9 cellular contexts compared by ENCODE assay signal in the genomic region with DNA sequence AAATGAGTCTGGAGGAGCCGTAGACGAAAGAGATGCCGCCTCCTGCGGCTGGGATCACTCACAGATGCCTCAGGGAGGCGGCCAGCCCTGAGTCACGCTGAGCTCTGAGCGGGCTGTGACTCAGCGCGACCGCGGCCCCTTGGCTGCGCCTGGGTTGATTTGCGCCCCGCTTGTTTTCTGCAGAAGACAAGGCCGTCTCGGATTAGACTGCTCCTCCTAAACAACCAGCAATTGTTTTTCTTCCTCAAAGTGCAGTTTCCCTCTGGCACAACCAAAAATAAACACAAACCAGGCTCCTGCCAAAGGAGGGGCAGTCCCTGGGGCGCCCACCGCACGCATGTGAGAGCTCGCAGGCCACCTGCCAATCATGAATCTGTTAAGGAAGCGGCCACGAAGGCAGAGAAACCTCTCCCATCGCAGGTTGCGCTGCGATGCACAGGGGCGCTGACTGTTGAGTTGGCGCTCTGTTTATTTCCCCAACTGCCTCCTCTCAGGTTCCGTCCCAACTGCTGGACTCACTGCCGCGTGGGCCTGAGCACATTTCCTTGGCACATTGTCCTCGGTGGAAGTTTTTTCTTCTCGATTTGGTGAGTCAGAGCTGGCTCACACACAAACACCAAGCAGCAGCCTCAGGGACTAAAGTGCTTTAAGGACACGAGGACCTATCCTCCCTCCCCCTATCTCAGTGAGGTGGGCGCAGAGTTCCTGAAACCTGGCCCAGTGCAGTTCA.
DNase-seq lines count a peak whose midpoint lies in the region; ATAC-seq and TF ChIP-seq lines count a peak whose summit lies in the region.
"Had no signal": no experiment of that assay in that cellular context is flagged by ENCODE, and none has a peak within 500 bp of the region (broad histone marks: within the 10 kb centered on the region; RNA-seq: fewer than 3 reads in every experiment).

No MANE protein-coding gene starts in this region.

- ATAC-seq in HG03139 (IDR thresholded peaks at IDR 0.05; ENCODE audit: unreplicated experiment), result peak; percentile 72
- ATAC-seq in left ventricle myocardium superior, result peak; percentile 95

- no peak overlapping the region for H3K9ac ChIP-seq in SK-N-SH

- peak overlapping the region; percentile 46; the same call in 1 of the 2 replicates for H2AFZ ChIP-seq in SK-N-SH (ENCODE audit: low read depth)

- H3F3A ChIP-seq in SK-N-SH (replicated peaks; ENCODE audit: insufficient read depth), result peaks cover 8% of the 10 kb centered on the region

- POLR2A ChIA-PET in SK-N-SH (lab: Yijun Ruan, JAX), result no interaction called here

- TF ChIP-seq EP300 in SK-N-SH (IDR thresholded peaks at IDR 0.05; ENCODE audit: borderline replicate concordance in 1 of 2, low read depth in 1 of 2, low read length in 1 of 2) (0 out of 4 replicates have a peak, but pooled peaks of 1 of the 2 experiments have one; percentile 22), sigmoid colon (IDR thresholded peaks at IDR 0.05) (peak in 1 of 4 donors; percentile 10)

- TF ChIP-seq POLR2A in sigmoid colon (IDR thresholded peaks at IDR 0.05), result no peak

- no peak for TF ChIP-seq RAD21 in SK-N-SH (IDR thresholded peaks at IDR 0.05; ENCODE audit: low read length)

- CTCF ChIA-PET in SK-N-SH (lab: Yijun Ruan, JAX), result interaction anchor here (1.0 kb wide), 1 partner anchor 8 kb away, joined by 3 read pairs; no protein-coding TSS in a partner anchor

- H3K9me2 ChIP-seq in SK-N-SH, result no peaks in the 10 kb centered on the region

- H3K27me3 ChIP-seq in SK-N-SH (ENCODE audit: insufficient read depth) (no peaks in the 10 kb centered on the region), sigmoid colon (no peaks in the 10 kb centered on the region)

- peak; percentile 75 for DNase-seq in stimulated activated naive CD4-positive, alpha-beta T cell treated with Interleukin-2 at 50 U/mL for 16 hours (lab: John Stamatoyannopoulos, UW)
- no peak for DNase-seq in stimulated activated naive CD4-positive, alpha-beta T cell (lab: John Stamatoyannopoulos, UW)
- DNase-seq in SK-N-SH, result peak; percentile 34
- peak; percentile 36 for DNase-seq in activated naive CD8-positive, alpha-beta T cell treated with anti-CD3 and anti-CD28 coated beads, Interleukin-2, amount 50 U/mL, for 16 hours (ENCODE audit: low read depth, low spot score)
- DNase-seq in left ventricle myocardium superior, result peak; percentile 84
- peak; percentile 90 for DNase-seq in sigmoid colon
- DNase-seq in NCI-H2107 treated with DMSO at 0.1 percent for 48 hours (lab: John Stamatoyannopoulos, UW; ENCODE audit: unreplicated experiment), result no peak

- TF ChIP-seq CTCF in SK-N-SH (IDR thresholded peaks at IDR 0.05) (no peak), sigmoid colon (IDR thresholded peaks at IDR 0.05) (no peak)

- H4K20me1 ChIP-seq in SK-N-SH (ENCODE audit: insufficient read depth), result no peaks in the 10 kb centered on the region

- H3K4me1 ChIP-seq in SK-N-SH (ENCODE audit: control insufficient read depth in 1 of 2, insufficient read depth in 2 of 2, low read depth in 1 of 2, low read length in 1 of 2), result peaks cover 0 to 3% of the 10 kb centered on the region in 2 experiments; a peak in 1 of 4 replicates
- peaks cover 0 to 16% (median 16%) of the 10 kb centered on the region in 4 donors for H3K4me1 ChIP-seq in sigmoid colon

- 58% methylated on average over 34 of the region's 34 CpGs for WGBS in SK-N-SH (ENCODE audit: low lambda C conversion rate)
- WGBS in sigmoid colon, 2 donors, result 26 to 28% methylated on average over 34 of the region's 34 CpGs

- peak overlapping the region; percentile 12 to 63; a peak in 2 of 4 replicates for H3K27ac ChIP-seq in SK-N-SH (ENCODE audit: low read depth in 2 of 2, low read length in 1 of 2)
- H3K27ac ChIP-seq in sigmoid colon, result peak overlapping the region; percentile 69 to 87 (median 78)
- H3K27ac ChIP-seq: C4-2B had no signal

- no peaks in the 10 kb centered on the region for H3K79me2 ChIP-seq in SK-N-SH (ENCODE audit: insufficient read depth)

- no peaks in the 10 kb centered on the region for H3K36me3 ChIP-seq in SK-N-SH (replicated peaks in 1 of 2; ENCODE audit: control insufficient read depth in 1 of 2, insufficient read depth in 2 of 2, low read length in 1 of 2)
- H3K36me3 ChIP-seq in sigmoid colon, result no peaks in the 10 kb centered on the region

- H3K4me3 ChIP-seq in SK-N-SH (ENCODE audit: low read depth in 2 of 2, low read length in 1 of 2) (no peak overlapping the region), sigmoid colon (peak overlapping the region; percentile 2 to 37 (median 23))

- intact Hi-C loops in left ventricle myocardium superior (cut with micrococcal nuclease) (no loop called here), sigmoid colon (cut with DNase I) (no loop called here)

- H3K9me3 ChIP-seq in SK-N-SH (no peaks in the 10 kb centered on the region), sigmoid colon (no peaks in the 10 kb centered on the region)

- no peak overlapping the region for H3K4me2 ChIP-seq in SK-N-SH

TF ChIP-seq in SK-N-SH, 30 proteins besides CTCF, POLR2A, EP300 and RAD21 (continues in another document):
- TF ChIP-seq RFX5 (IDR thresholded peaks at IDR 0.05; ENCODE audit: low read length), result no peak
- TF ChIP-seq ZBTB33 (IDR thresholded peaks at IDR 0.05; ENCODE audit: borderline replicate concordance, low read depth), result no peak
- no peak for TF ChIP-seq YY1 (IDR thresholded peaks at IDR 0.05; ENCODE audit: low read depth)
- peak; percentile 24; the same call in 1 of the 2 replicates for TF ChIP-seq NFIC (IDR thresholded peaks at IDR 0.05; ENCODE audit: borderline replicate concordance)
- no peak for TF ChIP-seq TEAD4 (IDR thresholded peaks at IDR 0.05; ENCODE audit: borderline replicate concordance, insufficient read depth)
- TF ChIP-seq, protein P1, sequence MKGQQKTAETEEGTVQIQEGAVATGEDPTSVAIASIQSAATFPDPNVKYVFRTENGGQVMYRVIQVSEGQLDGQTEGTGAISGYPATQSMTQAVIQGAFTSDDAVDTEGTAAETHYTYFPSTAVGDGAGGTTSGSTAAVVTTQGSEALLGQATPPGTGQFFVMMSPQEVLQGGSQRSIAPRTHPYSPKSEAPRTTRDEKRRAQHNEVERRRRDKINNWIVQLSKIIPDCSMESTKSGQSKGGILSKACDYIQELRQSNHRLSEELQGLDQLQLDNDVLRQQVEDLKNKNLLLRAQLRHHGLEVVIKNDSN (IDR thresholded peaks at IDR 0.05; ENCODE audit: borderline replicate concordance, low read depth), result 0 out of 2 replicates have a peak, but pooled peaks have one; percentile 26
- no peak for TF ChIP-seq ELF1 (IDR thresholded peaks at IDR 0.05)
- TF ChIP-seq SMC3 (IDR thresholded peaks at IDR 0.05; ENCODE audit: low read depth, low read length), result no peak
- TF ChIP-seq RXRA (IDR thresholded peaks at IDR 0.05; ENCODE audit: borderline replicate concordance, low read depth), result peak; percentile 10; the same call in 1 of the 2 replicates
- TF ChIP-seq EZH2phosphoT487 (IDR thresholded peaks at IDR 0.05; ENCODE audit: borderline replicate concordance, low read depth), result no peak
- TF ChIP-seq FOXJ3 (CRISPR knock-in tag; IDR thresholded peaks at IDR 0.05), result no peak
- peak; percentile 77 for TF ChIP-seq FOSL2 (IDR thresholded peaks at IDR 0.05; ENCODE audit: borderline replicate concordance, low read depth)
- no peak for TF ChIP-seq SIN3A (IDR thresholded peaks at IDR 0.05; ENCODE audit: borderline replicate concordance, low read depth, low read length)
- TF ChIP-seq MAX (IDR thresholded peaks at IDR 0.05; ENCODE audit: low read depth), result 0 out of 2 replicates have a peak, but pooled peaks have one; percentile 13
- TF ChIP-seq PBX3 (IDR thresholded peaks at IDR 0.05), result peak; percentile 36; the same call in 1 of the 2 replicates
- no peak for TF ChIP-seq NRF1 (IDR thresholded peaks at IDR 0.05; ENCODE audit: low read depth, low read length)
- no peak for TF ChIP-seq MXI1 (IDR thresholded peaks at IDR 0.05; ENCODE audit: low read depth, low read length)

Comparison
In these comparisons a context has a peak if more than half of its experiments do, and no peak if none do; other contexts are left out.
1. DNase-seq: peak in stimulated activated naive CD4-positive, alpha-beta T cell treated with Interleukin-2 at 50 U/mL for 16 hours (single experiment), SK-N-SH (single experiment), activated naive CD8-positive, alpha-beta T cell treated with anti-CD3 and anti-CD28 coated beads, Interleukin-2, amount 50 U/mL, for 16 hours (single experiment), left ventricle myocardium superior (single experiment) and sigmoid colon (single experiment); none in stimulated activated naive CD4-positive, alpha-beta T cell (0 of 6) and NCI-H2107 treated with DMSO at 0.1 percent for 48 hours (single experiment).
2. H3K4me3 ChIP-seq: peak in sigmoid colon (4 of 4); none in SK-N-SH (0 of 2).